Comparison of ENCODE assay signal across 9 cellular contexts in genomic region chr12:14393736-14394135, GRCh38. TPM values are rescaled to one million over a fixed set of nuclear protein-coding genes. Genes with fewer than 3 reads are reported as not detected.
A peak's percentile ranks its signal among the peaks of the same experiment; 100 is the strongest.
DNase-seq lines count a peak whose midpoint lies in the region; ATAC-seq and FAIRE-seq lines count a peak whose summit lies in the region.
"Had no signal": no experiment of that assay in that cellular context is flagged by ENCODE, and none has a peak within 500 bp of the region (broad histone marks: within the 10 kb centered on the region; RNA-seq: fewer than 3 reads in every experiment).

No MANE protein-coding gene starts in this region.

- POLR2A ChIA-PET in activated CD4-positive, alpha-beta memory T cell treated with anti-CD3 and anti-CD28 coated beads for 36 hours (lab: Charles Lee) = interaction anchor here (0.7 to 3.0 kb wide), 6 partner anchors 8 to 376 kb away, joined by 3 to 44 read pairs (median 6); partner anchors contain the start of gene ATF7IP

- H3K27me3 ChIP-seq in small intestine (ENCODE audit: control insufficient read depth in 2 of 2, insufficient read depth in 2 of 2, low read length in 2 of 2) = no peaks in the 10 kb centered on the region
- H3K27me3 ChIP-seq: neutrophil had no signal

- peak; percentile 18 for DNase-seq in activated CD4-positive, alpha-beta T cell treated with anti-CD3 and anti-CD28 coated beads, Interleukin-2, amount 10 ng/mL, durations not matched to agents 24 days and 14 days
- DNase-seq in activated CD4-positive, alpha-beta T cell treated with anti-CD3 and anti-CD28 coated beads for 1 hour = no peak
- DNase-seq in activated CD4-positive, alpha-beta memory T cell treated with anti-CD3 and anti-CD28 coated beads for 36 hours = no peak
- no peak for DNase-seq in frontal cortex (ENCODE audit: low spot score in 2 of 2)
- DNase-seq in small intestine = no peak

- H3K4me3 Mint-ChIP-seq in activated CD4-positive, alpha-beta T cell treated with anti-CD3 and anti-CD28 coated beads, Interleukin-2, amount 10 ng/mL, durations not matched to agents 24 days and 14 days = peak overlapping the region; percentile 52
- peak overlapping the region; percentile 23 for H3K4me3 Mint-ChIP-seq in activated CD4-positive, alpha-beta memory T cell treated with anti-CD3 and anti-CD28 coated beads for 36 hours
- H3K4me3 Mint-ChIP-seq in stimulated activated memory B cell treated with anti-CD40 and anti-IgM and Interleukin-4, amounts not matched to agents 10 μg/mL and 1 μg/mL and 100 μg/mL, for 72 hours = no peak overlapping the region

- peaks cover 44% of the 10 kb centered on the region for H3K36me3 Mint-ChIP-seq in activated CD4-positive, alpha-beta T cell treated with anti-CD3 and anti-CD28 coated beads, Interleukin-2, amount 10 ng/mL, durations not matched to agents 24 days and 14 days (ENCODE audit: low read depth)
- H3K36me3 Mint-ChIP-seq in activated CD4-positive, alpha-beta memory T cell treated with anti-CD3 and anti-CD28 coated beads for 36 hours = peaks cover 44% of the 10 kb centered on the region
- H3K36me3 Mint-ChIP-seq in stimulated activated memory B cell treated with anti-CD40 and anti-IgM and Interleukin-4, amounts not matched to agents 10 μg/mL and 1 μg/mL and 100 μg/mL, for 72 hours = peaks cover 63% of the 10 kb centered on the region

- H3K4me1 ChIP-seq in small intestine (ENCODE audit: control insufficient read depth in 2 of 2, insufficient read depth in 1 of 2, low read depth in 1 of 2, low read length in 1 of 2) = peaks cover 0 to 2% of the 10 kb centered on the region in 2 donors

- no peaks in the 10 kb centered on the region for H3K27me3 Mint-ChIP-seq in activated CD4-positive, alpha-beta T cell treated with anti-CD3 and anti-CD28 coated beads, Interleukin-2, amount 10 ng/mL, durations not matched to agents 24 days and 14 days
- no peaks in the 10 kb centered on the region for H3K27me3 Mint-ChIP-seq in activated CD4-positive, alpha-beta memory T cell treated with anti-CD3 and anti-CD28 coated beads for 36 hours
- no peaks in the 10 kb centered on the region for H3K27me3 Mint-ChIP-seq in stimulated activated memory B cell treated with anti-CD40 and anti-IgM and Interleukin-4, amounts not matched to agents 10 μg/mL and 1 μg/mL and 100 μg/mL, for 72 hours

- H3K27ac Mint-ChIP-seq in activated CD4-positive, alpha-beta T cell treated with anti-CD3 and anti-CD28 coated beads, Interleukin-2, amount 10 ng/mL, durations not matched to agents 24 days and 14 days = peak overlapping the region; percentile 85
- peak overlapping the region; percentile 93 for H3K27ac Mint-ChIP-seq in activated CD4-positive, alpha-beta memory T cell treated with anti-CD3 and anti-CD28 coated beads for 36 hours
- peak overlapping the region; percentile 92 for H3K27ac Mint-ChIP-seq in stimulated activated memory B cell treated with anti-CD40 and anti-IgM and Interleukin-4, amounts not matched to agents 10 μg/mL and 1 μg/mL and 100 μg/mL, for 72 hours

- peaks cover 60% of the 10 kb centered on the region for H3K4me1 Mint-ChIP-seq in activated CD4-positive, alpha-beta T cell treated with anti-CD3 and anti-CD28 coated beads, Interleukin-2, amount 10 ng/mL, durations not matched to agents 24 days and 14 days
- H3K4me1 Mint-ChIP-seq in activated CD4-positive, alpha-beta memory T cell treated with anti-CD3 and anti-CD28 coated beads for 36 hours (ENCODE audit: low read depth) = peaks cover 80% of the 10 kb centered on the region
- H3K4me1 Mint-ChIP-seq in stimulated activated memory B cell treated with anti-CD40 and anti-IgM and Interleukin-4, amounts not matched to agents 10 μg/mL and 1 μg/mL and 100 μg/mL, for 72 hours = peaks cover 70% of the 10 kb centered on the region

- H3K9me3 ChIP-seq in small intestine (ENCODE audit: control insufficient read depth, low read depth) = no peaks in the 10 kb centered on the region
- H3K9me3 ChIP-seq: neutrophil had no signal

- peaks cover 4% of the 10 kb centered on the region for H3K9me3 Mint-ChIP-seq in activated CD4-positive, alpha-beta T cell treated with anti-CD3 and anti-CD28 coated beads, Interleukin-2, amount 10 ng/mL, durations not matched to agents 24 days and 14 days
- H3K9me3 Mint-ChIP-seq in activated CD4-positive, alpha-beta memory T cell treated with anti-CD3 and anti-CD28 coated beads for 36 hours = peaks cover 7% of the 10 kb centered on the region
- peaks cover 4% of the 10 kb centered on the region for H3K9me3 Mint-ChIP-seq in stimulated activated memory B cell treated with anti-CD40 and anti-IgM and Interleukin-4, amounts not matched to agents 10 μg/mL and 1 μg/mL and 100 μg/mL, for 72 hours

- no peak for ATAC-seq in stimulated activated memory B cell treated with anti-CD40 and anti-IgM and Interleukin-4, amounts not matched to agents 10 μg/mL and 1 μg/mL and 100 μg/mL, for 72 hours
- ATAC-seq in HG03135 (IDR thresholded peaks at IDR 0.05; ENCODE audit: unreplicated experiment) (no peak), GM21526 (IDR thresholded peaks at IDR 0.05; ENCODE audit: low FRiP score, unreplicated experiment) (no peak)

- no peak overlapping the region for H3K27ac ChIP-seq in small intestine (ENCODE audit: low read depth in 1 of 2, low read length in 1 of 2)

- no peaks in the 10 kb centered on the region for H3K36me3 ChIP-seq in small intestine (ENCODE audit: control insufficient read depth in 2 of 2, insufficient read depth in 2 of 2, low read length in 2 of 2)
- H3K36me3 ChIP-seq: neutrophil had no signal

- CTCF ChIA-PET in activated CD4-positive, alpha-beta memory T cell treated with anti-CD3 and anti-CD28 coated beads for 36 hours (lab: Charles Lee) = interaction anchor here (1.0 to 3.0 kb wide), 7 partner anchors 9 to 136 kb away, joined by 4 to 43 read pairs (median 5); partner anchors contain the start of gene ATF7IP

- WGBS in small intestine, 3 donors = 75 to 81% (median 78%) methylated on average over 2 of the region's 2 CpGs

- intact Hi-C loops in activated CD4-positive, alpha-beta T cell treated with anti-CD3 and anti-CD28 coated beads, Interleukin-2, amount 10 ng/mL, durations not matched to agents 24 days and 14 days (cut with micrococcal nuclease) = loop anchor here (1.0 to 5.0 kb wide), 6 partner anchors 8 to 1676 kb away; partner anchors contain the start of genes ATF7IP and CDKN1B
- intact Hi-C loops in activated CD4-positive, alpha-beta memory T cell treated with anti-CD3 and anti-CD28 coated beads for 36 hours (cut with micrococcal nuclease) = loop anchor here (1.0 to 2.0 kb wide), 5 partner anchors 8 to 563 kb away; no protein-coding TSS in a partner anchor

- FAIRE-seq in frontal cortex (lab: Jason Lieb, UNC) = peak; percentile 64
- FAIRE-seq in small intestine (lab: Jason Lieb, UNC) = no peak

- H3K4me3 ChIP-seq in small intestine (ENCODE audit: low read depth in 1 of 2, low read length in 2 of 2) = no peak overlapping the region

RNA-seq across cellular contexts. Expression of gene ATF7IP, which starts 28.3 kb away (rescaled TPM):
- total RNA-seq in activated CD4-positive, alpha-beta T cell treated with anti-CD3 and anti-CD28 coated beads, Interleukin-2, amount 10 ng/mL, durations not matched to agents 24 days and 14 days = 62.6 and 72.4 TPM in 2 replicates
- 10 to 100 TPM; 93.0 to 94.1 TPM for total RNA-seq in activated CD4-positive, alpha-beta memory T cell treated with anti-CD3 and anti-CD28 coated beads for 36 hours
- 60.7 TPM for total RNA-seq in frontal cortex
- 1 to 10 TPM; 3.5 to 7.8 (median 3.6) TPM for polyA plus RNA-seq in small intestine
